Comparison of ENCODE assay signal across 12 cellular contexts in genomic region chr12:52362118-52362726, GRCh38. TPM values are rescaled to one million over a fixed set of nuclear protein-coding genes. Genes with fewer than 3 reads are reported as not detected.
DNase-seq lines count a peak whose midpoint lies in the region; ATAC-seq and TF ChIP-seq lines count a peak whose summit lies in the region.
"Had no signal": no experiment of that assay in that cellular context is flagged by ENCODE, and none has a peak within 500 bp of the region (broad histone marks: within the 10 kb centered on the region; RNA-seq: fewer than 3 reads in every experiment).

No MANE protein-coding gene starts in this region.

- TF ChIP-seq CTCF in DOHH2 (IDR thresholded peaks at IDR 0.05; ENCODE audit: low read depth, low read length, poor library complexity, severe bottlenecking), result peak; percentile 60
- TF ChIP-seq CTCF in GM13977 (IDR thresholded peaks at IDR 0.05; ENCODE audit: extremely low read depth, insufficient read depth, missing control alignments), result peak; percentile 44

- intact Hi-C loops in Right ventricle myocardium superior (cut with DNase I), result loop anchor here (10.0 kb wide), 1 partner anchor 153 kb away; no protein-coding TSS in a partner anchor

- H3F3A ChIP-seq in DOHH2 (ENCODE audit: control insufficient read depth, insufficient read depth), result peaks cover 4% of the 10 kb centered on the region; the same call in 1 of the 2 replicates

- no peak overlapping the region for H3K4me2 ChIP-seq in DOHH2 (ENCODE audit: low read length)

- no peak overlapping the region for H3K4me3 ChIP-seq in DOHH2 (ENCODE audit: low read length)
- H3K4me3 ChIP-seq: skin epidermis had no signal

- no peaks in the 10 kb centered on the region for H3K9me3 ChIP-seq in DOHH2 (ENCODE audit: control insufficient read depth, insufficient read depth, low read length)

- H3K9me2 ChIP-seq in DOHH2 (replicated peaks; ENCODE audit: control insufficient read depth, low read length), result no peaks in the 10 kb centered on the region

- no peaks in the 10 kb centered on the region for H3K36me3 ChIP-seq in DOHH2 (ENCODE audit: control insufficient read depth, low read length)

- 0 out of 2 replicates have a peak, but pooled peaks cover 5% of the 10 kb centered on the region for H4K20me1 ChIP-seq in DOHH2 (ENCODE audit: control insufficient read depth, insufficient read depth, low read depth, low read length)

- ATAC-seq in SK-N-SH treated with all-trans-retinoic acid at 6 μM for 48 hours (0 out of 3 replicates have a peak, but pooled peaks have one; percentile 21), HG03159 (IDR thresholded peaks at IDR 0.05; ENCODE audit: unreplicated experiment) (no peak), GM19328 (IDR thresholded peaks at IDR 0.05; ENCODE audit: unreplicated experiment) (no peak), Right ventricle myocardium superior (ENCODE audit: poor library complexity) (no peak)

- no peak overlapping the region for H3K27ac ChIP-seq in DOHH2 (ENCODE audit: low read depth, low read length)
- H3K27ac ChIP-seq: skin epidermis had no signal

- peaks cover 24% of the 10 kb centered on the region for H3K4me1 ChIP-seq in DOHH2 (ENCODE audit: control insufficient read depth, low read length)

- no peak for DNase-seq in GM13977 (ENCODE audit: low spot score)
- DNase-seq in iPS-NIHi7 (ENCODE audit: extremely low spot score), result peak; percentile 40
- no peak for DNase-seq in Right ventricle myocardium superior
- no peak for DNase-seq in Ammon's horn (ENCODE audit: low spot score)
- DNase-seq: activated CD8-positive, alpha-beta memory T cell treated with anti-CD3 and anti-CD28 coated beads, Interleukin-2, amount 50 U/mL, for 4 hours; anterior cingulate cortex; NCI-H1092 treated with DMSO at 0.1 percent for 48 hours had no signal

- in situ Hi-C loops in GM13977 (cut with MboI; ENCODE audit: low pct_unique_long_range_greater_than_20kb, low sequenced_read_pairs, unreplicated experiment), result no loop called here

- H3K27me3 ChIP-seq in DOHH2 (ENCODE audit: control insufficient read depth, low read length), result no peaks in the 10 kb centered on the region; the same call in 1 of the 2 replicates

- H3K79me2 ChIP-seq in DOHH2 (ENCODE audit: control insufficient read depth, low read length), result no peaks in the 10 kb centered on the region

TF ChIP-seq in SK-N-SH treated with all-trans-retinoic acid at 6 μM for 48 hours, 23 proteins besides CTCF, POLR2A, EP300 and RAD21:
- TF ChIP-seq TSHZ2 (CRISPR knock-in tag; IDR thresholded peaks at IDR 0.05), result no peak

RNA-seq across cellular contexts. Expression of gene KRT85, which starts 5.1 kb away (rescaled TPM):
- total RNA-seq in Right ventricle myocardium superior, result not detected

RNA-seq across cellular contexts. Expression of gene KRT84, which starts 23.2 kb away (rescaled TPM):
- total RNA-seq in Right ventricle myocardium superior, result not detected

RNA-seq across cellular contexts. Expression of gene KRT83, which starts 41.0 kb away (rescaled TPM):
- not detected for total RNA-seq in Right ventricle myocardium superior

RNA-seq across cellular contexts. Expression of gene KRT82, which starts 43.9 kb away (rescaled TPM):
- not detected for total RNA-seq in Right ventricle myocardium superior
